In the genomic region with DNA sequence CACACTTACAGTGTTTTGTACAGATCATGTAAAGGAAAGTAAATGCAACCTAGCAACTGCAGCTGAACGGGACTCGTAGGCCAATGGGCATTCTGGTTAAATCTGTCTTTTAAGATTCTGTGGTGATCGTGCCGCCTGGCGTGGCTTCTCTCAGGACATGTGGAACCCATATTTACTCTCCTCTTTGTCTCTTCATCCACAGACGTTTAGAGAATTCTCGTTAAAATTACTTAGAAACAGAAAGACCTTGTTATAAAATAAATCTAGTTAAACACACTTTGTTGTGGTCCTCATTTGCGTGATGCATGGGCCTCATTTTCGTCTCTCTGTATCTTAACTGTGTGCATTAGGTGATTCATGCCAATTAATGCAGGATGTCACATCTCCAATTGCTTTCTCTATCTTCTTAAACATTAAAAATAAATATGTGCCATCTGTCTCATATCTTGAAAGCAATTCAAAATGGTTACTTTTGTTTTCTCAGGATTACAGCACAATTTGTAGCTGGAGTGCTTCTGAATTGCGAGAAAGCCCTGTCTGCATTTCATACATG, we compare ENCODE assay signal across 14 cellular contexts. TPM values are rescaled to one million over a fixed set of nuclear protein-coding genes. Genes with fewer than 3 reads are reported as not detected.
A peak's percentile ranks its signal among the peaks of the same experiment; 100 is the strongest.
DNase-seq lines count a peak whose midpoint lies in the region; ATAC-seq and TF ChIP-seq lines count a peak whose summit lies in the region.
"Had no signal": no experiment of that assay in that cellular context is flagged by ENCODE, and none has a peak within 500 bp of the region (broad histone marks: within the 10 kb centered on the region; RNA-seq: fewer than 3 reads in every experiment).

No MANE protein-coding gene starts in this region.

- H3K9me3 Mint-ChIP-seq in HFFc6 (peaks cover 35% of the 10 kb centered on the region), brain (peaks cover 0 to 4% (median 0%) of the 10 kb centered on the region in 5 experiments)

- H3K4me3 ChIP-seq in fibroblast of the aortic adventitia (ENCODE audit: low read depth, low read length) (no peak overlapping the region), subcutaneous abdominal adipose tissue (ENCODE audit: low read depth in 1 of 5, low read length in 5 of 5) (no peak overlapping the region)
- H3K4me3 ChIP-seq: prostate gland had no signal

- ATAC-seq in HG03439 (IDR thresholded peaks at IDR 0.05; ENCODE audit: unreplicated experiment): no peak
- no peak for ATAC-seq in HG03175 (IDR thresholded peaks at IDR 0.05; ENCODE audit: unreplicated experiment)
- ATAC-seq: HCT116 had no signal

- DNase-seq in HFFc6 (no peak), fibroblast of the aortic adventitia (ENCODE audit: low read depth) (peak; percentile 28), GM13977 (ENCODE audit: low spot score) (no peak)
- DNase-seq: activated CD4-positive, alpha-beta T cell treated with anti-CD3 and anti-CD28 coated beads for 48 hours; cortex of kidney; NCI-H187; stimulated activated CD4-positive, alpha-beta T cell treated with anti-CD3 and anti-CD28 coated beads, Interleukin-4, amount 100 ng/mL, for 1 hour; SW 1271 had no signal

- peaks cover 9 to 43% (median 24%) of the 10 kb centered on the region in 5 donors for H3K36me3 ChIP-seq in subcutaneous abdominal adipose tissue (ENCODE audit: control insufficient read depth in 5 of 5, insufficient read depth in 5 of 5, low read length in 5 of 5)
- H3K36me3 ChIP-seq: prostate gland had no signal

- H3K27ac Mint-ChIP-seq in HFFc6 (peak overlapping the region; percentile 99), brain (peak overlapping the region in 4 of 5 experiments; percentile 32 to 92 (median 83))

- H3K27me3 ChIP-seq in subcutaneous abdominal adipose tissue (ENCODE audit: control insufficient read depth in 5 of 5, insufficient read depth in 4 of 5, low read length in 5 of 5): no peaks in the 10 kb centered on the region

- H3K36me3 Mint-ChIP-seq in HFFc6 (ENCODE audit: low read depth) (peaks cover 35% of the 10 kb centered on the region), brain (peaks cover 34% of the 10 kb centered on the region)

- H3K4me1 Mint-ChIP-seq in HFFc6 (ENCODE audit: low read depth): peaks cover 52% of the 10 kb centered on the region
- peaks cover 44% of the 10 kb centered on the region for H3K4me1 Mint-ChIP-seq in brain

- in situ Hi-C loops in GM13977 (cut with MboI; ENCODE audit: low pct_unique_long_range_greater_than_20kb, low sequenced_read_pairs, unreplicated experiment): no loop called here

- H3K9ac ChIP-seq in subcutaneous abdominal adipose tissue (ENCODE audit: low read length in 5 of 5): no peak overlapping the region

- H3K9me3 ChIP-seq in subcutaneous abdominal adipose tissue (ENCODE audit: control insufficient read depth in 5 of 5, low read length in 5 of 5): no peaks in the 10 kb centered on the region
- H3K9me3 ChIP-seq: prostate gland had no signal

- H3K4me3 Mint-ChIP-seq in HFFc6: peak overlapping the region; percentile 60
- H3K4me3 Mint-ChIP-seq in brain: peak overlapping the region in 1 of 5 experiments; percentile 35

- peaks cover 4 to 34% (median 30%) of the 10 kb centered on the region in 5 donors for H3K4me1 ChIP-seq in subcutaneous abdominal adipose tissue (ENCODE audit: control insufficient read depth in 5 of 5, insufficient read depth in 5 of 5, low read length in 5 of 5)
- H3K4me1 ChIP-seq: prostate gland had no signal

- TF ChIP-seq CTCF in HFFc6 (IDR thresholded peaks at IDR 0.05): no peak
- TF ChIP-seq CTCF in brain (conservative IDR thresholded peaks at IDR 0.05): no peak
- no peak for TF ChIP-seq CTCF in fibroblast of the aortic adventitia (IDR thresholded peaks at IDR 0.05; ENCODE audit: insufficient read depth, low read length)
- no peak for TF ChIP-seq CTCF in GM13977 (IDR thresholded peaks at IDR 0.05; ENCODE audit: extremely low read depth, insufficient read depth, missing control alignments)

- H3K27ac ChIP-seq in subcutaneous abdominal adipose tissue (ENCODE audit: low read depth, low read length): peak overlapping the region; percentile 100
- H3K27ac ChIP-seq: prostate gland had no signal

- H3K27me3 Mint-ChIP-seq in HFFc6 (ENCODE audit: insufficient read depth) (peaks cover 54% of the 10 kb centered on the region), brain (no peaks in the 10 kb centered on the region)

RNA-seq across cellular contexts. Expression of a gene that starts 11.5 kb away (rescaled TPM):
- total RNA-seq in HFFc6 (2021; fragmentation: NEBNext Ultra II Directional; extraction: Animal tissue kit (Norgen Biotek cat#: 25700)): 100 to 1,000 TPM; 114 to 154 (median 142) TPM
- polyA plus RNA-seq in brain (ENCODE audit: insufficient read depth, low read depth, low replicate concordance): 34.8 TPM
- 47.8 and 52.1 TPM in 2 replicates for total RNA-seq in fibroblast of the aortic adventitia (ENCODE audit: low replicate concordance)
